Comparison of ENCODE assay signal across 10 cellular contexts in the genomic region with DNA sequence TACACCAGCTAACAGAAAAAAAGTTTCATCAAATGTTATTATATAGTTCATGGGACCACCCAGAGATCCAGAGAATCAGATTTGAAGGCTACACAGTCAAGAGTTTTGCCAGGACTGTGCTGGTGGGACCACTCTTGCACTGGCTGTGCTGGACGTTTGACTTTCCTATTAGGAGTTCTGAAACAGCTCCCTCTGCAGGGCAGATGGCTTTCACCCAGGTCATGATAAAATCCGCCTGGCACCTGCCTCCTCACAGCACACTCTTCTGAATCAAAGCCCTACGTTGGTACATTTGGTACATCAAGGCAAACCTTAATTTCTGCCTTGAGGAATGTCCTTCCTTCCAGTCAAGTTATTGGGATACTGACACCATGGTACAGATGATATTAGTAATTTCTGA.
DNase-seq lines count a peak whose midpoint lies in the region; ATAC-seq and TF ChIP-seq lines count a peak whose summit lies in the region.
"Had no signal": no experiment of that assay in that cellular context is flagged by ENCODE, and none has a peak within 500 bp of the region (broad histone marks: within the 10 kb centered on the region; RNA-seq: fewer than 3 reads in every experiment).

No MANE protein-coding gene starts in this region.

- no peak for DNase-seq in left ventricle myocardium inferior
- DNase-seq in cardiac septum (ENCODE audit: low spot score): no peak
- peak; percentile 24 for DNase-seq in NAMALWA (ENCODE audit: low spot score)
- peak; percentile 3 for DNase-seq in dermis blood vessel endothelial cell
- DNase-seq in upper lobe of right lung: no peak
- DNase-seq in activated CD8-positive, alpha-beta memory T cell treated with anti-CD3 and anti-CD28 coated beads, Interleukin-2, amount 10 ng/mL, durations not matched to agents 7 days and 5 days: no peak
- DNase-seq: lower lobe of right lung, SIG-M5 had no signal

- H3K9me3 ChIP-seq in left ventricle myocardium inferior (replicated peaks) (no peaks in the 10 kb centered on the region), upper lobe of right lung (no peaks in the 10 kb centered on the region)
- H3K9me3 ChIP-seq: lower lobe of right lung had no signal

- no peak overlapping the region for H3K27ac Mint-ChIP-seq in activated CD8-positive, alpha-beta memory T cell treated with anti-CD3 and anti-CD28 coated beads, Interleukin-2, amount 10 ng/mL, durations not matched to agents 7 days and 5 days

- H3K36me3 ChIP-seq in left ventricle myocardium inferior (no peaks in the 10 kb centered on the region), upper lobe of right lung (no peaks in the 10 kb centered on the region)
- H3K36me3 ChIP-seq: lower lobe of right lung had no signal

- H3K27me3 ChIP-seq in left ventricle myocardium inferior (ENCODE audit: low read depth): no peaks in the 10 kb centered on the region
- H3K27me3 ChIP-seq in upper lobe of right lung: no peaks in the 10 kb centered on the region

- H3K36me3 Mint-ChIP-seq in activated CD8-positive, alpha-beta memory T cell treated with anti-CD3 and anti-CD28 coated beads, Interleukin-2, amount 10 ng/mL, durations not matched to agents 7 days and 5 days: no peaks in the 10 kb centered on the region

- TF ChIP-seq CTCF in left ventricle myocardium inferior (IDR thresholded peaks at IDR 0.05; ENCODE audit: borderline replicate concordance): peak; percentile 14
- peak; percentile 7 for TF ChIP-seq CTCF in upper lobe of right lung (IDR thresholded peaks at IDR 0.05)

- H3K4me3 Mint-ChIP-seq in activated CD8-positive, alpha-beta memory T cell treated with anti-CD3 and anti-CD28 coated beads, Interleukin-2, amount 10 ng/mL, durations not matched to agents 7 days and 5 days: no peak overlapping the region

- no peak overlapping the region for H3K27ac ChIP-seq in left ventricle myocardium inferior (replicated peaks)
- no peak overlapping the region for H3K27ac ChIP-seq in upper lobe of right lung
- H3K27ac ChIP-seq: lower lobe of right lung had no signal

- CTCF ChIA-PET in activated CD8-positive, alpha-beta memory T cell treated with anti-CD3 and anti-CD28 coated beads, Interleukin-2, amount 10 ng/mL, durations not matched to agents 7 days and 5 days (lab: Charles Lee): no interaction called here

- ATAC-seq in upper lobe of right lung (no peak), HG03520 (IDR thresholded peaks at IDR 0.05; ENCODE audit: unreplicated experiment) (no peak), HG03342 (IDR thresholded peaks at IDR 0.05; ENCODE audit: unreplicated experiment) (no peak)
- no peak for ATAC-seq in activated CD8-positive, alpha-beta memory T cell treated with anti-CD3 and anti-CD28 coated beads, Interleukin-2, amount 10 ng/mL, durations not matched to agents 7 days and 5 days
- ATAC-seq: lower lobe of right lung had no signal

- peaks cover 22% of the 10 kb centered on the region for H3K27me3 Mint-ChIP-seq in activated CD8-positive, alpha-beta memory T cell treated with anti-CD3 and anti-CD28 coated beads, Interleukin-2, amount 10 ng/mL, durations not matched to agents 7 days and 5 days

- intact Hi-C loops in left ventricle myocardium inferior (cut with micrococcal nuclease) (no loop called here), cardiac septum (cut with DNase I) (no loop called here), upper lobe of right lung (cut with DNase I) (no loop called here)

- H3K9me3 Mint-ChIP-seq in activated CD8-positive, alpha-beta memory T cell treated with anti-CD3 and anti-CD28 coated beads, Interleukin-2, amount 10 ng/mL, durations not matched to agents 7 days and 5 days (ENCODE audit: low read depth): no peaks in the 10 kb centered on the region

- H3K4me3 ChIP-seq in left ventricle myocardium inferior (no peak overlapping the region), upper lobe of right lung (no peak overlapping the region)
- H3K4me3 ChIP-seq: lower lobe of right lung had no signal

- H3K4me1 Mint-ChIP-seq in activated CD8-positive, alpha-beta memory T cell treated with anti-CD3 and anti-CD28 coated beads, Interleukin-2, amount 10 ng/mL, durations not matched to agents 7 days and 5 days: no peaks in the 10 kb centered on the region

- H3K4me1 ChIP-seq in left ventricle myocardium inferior (peaks cover 7% of the 10 kb centered on the region), upper lobe of right lung (no peaks in the 10 kb centered on the region)
- H3K4me1 ChIP-seq: lower lobe of right lung had no signal

Comparison
In these comparisons a context has a peak if more than half of its experiments do, and no peak if none do; other contexts are left out.
1. DNase-seq: peak in NAMALWA (single experiment) and dermis blood vessel endothelial cell (single experiment); none in left ventricle myocardium inferior (single experiment), cardiac septum (single experiment), upper lobe of right lung (single experiment) and activated CD8-positive, alpha-beta memory T cell treated with anti-CD3 and anti-CD28 coated beads, Interleukin-2, amount 10 ng/mL, durations not matched to agents 7 days and 5 days (single experiment).